Comparison of ENCODE assay signal across 25 cellular contexts in genomic region chr21:16264314-16264713, GRCh38.
DNase-seq lines count a peak whose midpoint lies in the region; ATAC-seq and TF ChIP-seq lines count a peak whose summit lies in the region.
"Had no signal": no experiment of that assay in that cellular context is flagged by ENCODE, and none has a peak within 500 bp of the region (broad histone marks: within the 10 kb centered on the region; RNA-seq: fewer than 3 reads in every experiment).

No MANE protein-coding gene starts in this region.

- no peaks in the 10 kb centered on the region for H3K9me3 ChIP-seq in mesenchymal stem cell (ENCODE audit: control insufficient read depth, low read length)
- no peaks in the 10 kb centered on the region for H3K9me3 ChIP-seq in aorta (ENCODE audit: control insufficient read depth, low read length)
- H3K9me3 ChIP-seq: A549, SK-N-SH, stomach, vagina had no signal

- H4K8ac ChIP-seq in mesenchymal stem cell (ENCODE audit: low read length) = no peak overlapping the region

- no peak overlapping the region for H3K27ac ChIP-seq in mesenchymal stem cell (ENCODE audit: low read length, poor library complexity, severe bottlenecking)
- no peak overlapping the region for H3K27ac ChIP-seq in aorta (ENCODE audit: low read depth in 1 of 2, low read length in 2 of 2)
- H3K27ac ChIP-seq: A549, C4-2B, parathyroid adenoma, stomach, vagina had no signal

- no peak overlapping the region for H2BK12ac ChIP-seq in mesenchymal stem cell (ENCODE audit: low read length in 2 of 2)

- no peak overlapping the region for H2BK5ac ChIP-seq in mesenchymal stem cell (ENCODE audit: low read depth, low read length, poor library complexity, severe bottlenecking)

- no peak overlapping the region for H3K4ac ChIP-seq in mesenchymal stem cell (ENCODE audit: low read depth in 1 of 2, low read length in 2 of 2)

- no peak overlapping the region for H2AK5ac ChIP-seq in mesenchymal stem cell (ENCODE audit: low read length, severe bottlenecking)

- TF ChIP-seq CTCF in foreskin fibroblast (IDR thresholded peaks at IDR 0.05; ENCODE audit: low read depth, low read length) = no peak

- H3K9ac ChIP-seq in mesenchymal stem cell (ENCODE audit: low read length) = peak overlapping the region; percentile 84
- H3K9ac ChIP-seq: parathyroid adenoma, SK-N-SH had no signal

- ATAC-seq in Right ventricle myocardium inferior (peak; percentile 72), aorta (ENCODE audit: low FRiP score) (peak; percentile 29)
- ATAC-seq: A549, esophagus mucosa, Panc1 had no signal

- H4K91ac ChIP-seq in mesenchymal stem cell (ENCODE audit: low read length) = no peak overlapping the region

- no peaks in the 10 kb centered on the region for H3K4me1 ChIP-seq in mesenchymal stem cell (ENCODE audit: control insufficient read depth, insufficient read depth, low read depth, low read length)
- H3K4me1 ChIP-seq in aorta (ENCODE audit: control insufficient read depth in 1 of 2, insufficient read depth in 2 of 2, low read length in 2 of 2) = no peaks in the 10 kb centered on the region
- H3K4me1 ChIP-seq: A549, parathyroid adenoma, stomach had no signal

- no peak overlapping the region for H3K23ac ChIP-seq in mesenchymal stem cell (ENCODE audit: low read length in 2 of 2)

- H2BK120ac ChIP-seq in mesenchymal stem cell (ENCODE audit: low read depth, low read length) = no peak overlapping the region

- H3K4me3 ChIP-seq in mesenchymal stem cell (ENCODE audit: insufficient read depth in 1 of 2, low read depth in 1 of 2, low read length in 2 of 2) (peak overlapping the region in 1 of 2 experiments; percentile 67), aorta (ENCODE audit: low read length in 2 of 2) (peak overlapping the region in 1 of 2 donors; percentile 48), foreskin fibroblast (ENCODE audit: low read depth in 1 of 2, low read length in 2 of 2) (no peak overlapping the region)
- H3K4me3 ChIP-seq: A549, stomach, vagina had no signal

- DNase-seq in Right ventricle myocardium inferior (ENCODE audit: missing footprints) = no peak
- no peak for DNase-seq in cardiac septum (ENCODE audit: low spot score)
- peak; percentile 22 for DNase-seq in fibroblast of gingiva (ENCODE audit: low read depth)
- DNase-seq in mesenchymal stem cell = no peak
- no peak for DNase-seq in aorta
- DNase-seq in foreskin fibroblast = no peak
- no peak for DNase-seq in cerebellar cortex (ENCODE audit: low spot score)
- DNase-seq in hepatic stellate cell (ENCODE audit: low spot score) = no peak
- DNase-seq: activated CD4-positive, CD25-positive, alpha-beta regulatory T cell treated with anti-CD3 and anti-CD28 coated beads, Interleukin-2, amount 50 U/mL, for 72 hours; activated naive CD8-positive, alpha-beta T cell treated with anti-CD3 and anti-CD28 coated beads for 36 hours; hippocampal formation; MM.1S; naive B cell; NCI-H1694; NCI-H226; SK-N-SH; small intestine; stimulated activated CD4-positive, alpha-beta T cell treated with anti-CD3 and anti-CD28 coated beads, Interleukin-4, amount 100 ng/mL, for 1 hour; stomach had no signal

- intact Hi-C loops in Right ventricle myocardium inferior (cut with DNase I) = loop anchor here (10.0 kb wide), 1 partner anchor 50 kb away; no protein-coding TSS in a partner anchor
- intact Hi-C loops in cardiac septum (cut with DNase I) = no loop called here
- intact Hi-C loops in aorta (cut with DNase I) = no loop called here

- no peak overlapping the region for H2BK15ac ChIP-seq in mesenchymal stem cell (ENCODE audit: low read depth, poor library complexity, severe bottlenecking)

- no peak overlapping the region for H3K14ac ChIP-seq in mesenchymal stem cell (ENCODE audit: low read length in 2 of 2)

- H2AFZ ChIP-seq in mesenchymal stem cell (ENCODE audit: low read depth, low read length) = no peak overlapping the region
- H2AFZ ChIP-seq: parathyroid adenoma had no signal

- H3K79me1 ChIP-seq in mesenchymal stem cell (replicated peaks; ENCODE audit: low read length, poor library complexity, severe bottlenecking) = peaks cover 3% of the 10 kb centered on the region

- H3K36me3 ChIP-seq in mesenchymal stem cell (ENCODE audit: control insufficient read depth in 1 of 2, insufficient read depth in 2 of 2, low read depth in 1 of 2, low read length in 2 of 2) = no peaks in the 10 kb centered on the region
- H3K36me3 ChIP-seq in aorta (ENCODE audit: control insufficient read depth in 1 of 2, insufficient read depth in 2 of 2, low read length in 1 of 2) = no peaks in the 10 kb centered on the region
- H3K36me3 ChIP-seq: stomach, vagina had no signal

- H3K4me2 ChIP-seq in mesenchymal stem cell (ENCODE audit: low read length, poor library complexity, severe bottlenecking) = no peak overlapping the region
- H3K4me2 ChIP-seq: A549, SK-N-SH had no signal

- H3K27me3 ChIP-seq in mesenchymal stem cell (ENCODE audit: control insufficient read depth in 1 of 2, insufficient read depth in 1 of 2, low read length in 2 of 2) (no peaks in the 10 kb centered on the region), aorta (ENCODE audit: control insufficient read depth in 1 of 2, insufficient read depth in 2 of 2, low read length in 1 of 2) (no peaks in the 10 kb centered on the region)
- H3K27me3 ChIP-seq: stomach, vagina had no signal

- no peak overlapping the region for H3K18ac ChIP-seq in mesenchymal stem cell (ENCODE audit: low read depth in 1 of 2, low read length in 2 of 2)

- WGBS in mesenchymal stem cell = no CpG with 5 or more reads among the region's 4 CpGs
- WGBS in aorta, 2 donors = 10 to 18% methylated on average over 4 of the region's 4 CpGs
